22 cellular contexts compared by ENCODE assay signal in genomic region chr9:134368571-134368970, GRCh38. TPM values are rescaled to one million over a fixed set of nuclear protein-coding genes. Genes with fewer than 3 reads are reported as not detected.
DNase-seq lines count a peak whose midpoint lies in the region; ATAC-seq, FAIRE-seq and TF ChIP-seq lines count a peak whose summit lies in the region.
"Had no signal": no experiment of that assay in that cellular context is flagged by ENCODE, and none has a peak within 500 bp of the region (broad histone marks: within the 10 kb centered on the region; RNA-seq: fewer than 3 reads in every experiment).

No MANE protein-coding gene starts in this region.

- H3K4ac ChIP-seq in H1 (replicated peaks; ENCODE audit: insufficient read length, low read depth, low read length), result no peak overlapping the region

- no peak overlapping the region for H3K56ac ChIP-seq in H1 (replicated peaks; ENCODE audit: insufficient read length, low read depth, low read length)

- ATAC-seq in HG03159 (IDR thresholded peaks at IDR 0.05; ENCODE audit: unreplicated experiment), result no peak
- no peak for ATAC-seq in HG03457 (IDR thresholded peaks at IDR 0.05; ENCODE audit: unreplicated experiment)
- ATAC-seq: left cardiac atrium had no signal

- H3K4me2 ChIP-seq in KMS-11 (peak overlapping the region; percentile 95), H1 (ENCODE audit: insufficient read depth in 1 of 2, low read depth in 2 of 2, low read length in 2 of 2) (no peak overlapping the region)

- H3K27me3 ChIP-seq in KMS-11 (ENCODE audit: insufficient read depth, low read depth) (no peaks in the 10 kb centered on the region), H1 (replicated peaks in 1 of 4; ENCODE audit: control insufficient read depth in 3 of 4, extremely low read depth in 1 of 4, insufficient read depth in 3 of 4, low read length in 3 of 4) (no peaks in the 10 kb centered on the region), neutrophil (no peaks in the 10 kb centered on the region)
- H3K27me3 ChIP-seq: breast epithelium, SJCRH30 had no signal

- H2BK5ac ChIP-seq in H1 (ENCODE audit: low read depth, low read length), result peak overlapping the region; percentile 69

- H3K4me1 ChIP-seq in KMS-11 (ENCODE audit: low read depth, poor library complexity, severe bottlenecking) (peaks cover 42% of the 10 kb centered on the region), H1 (replicated peaks in 1 of 4; ENCODE audit: control insufficient read depth in 3 of 4, insufficient read depth in 4 of 4, low read length in 3 of 4) (peaks cover 0 to 3% (median 0%) of the 10 kb centered on the region in 4 experiments; a peak in 1 of 7 replicates), neutrophil (ENCODE audit: control insufficient read depth in 1 of 2, insufficient read depth in 1 of 2, low read depth in 1 of 2, low read length in 1 of 2) (peaks cover 91 to 96% of the 10 kb centered on the region in 2 experiments)

- peak overlapping the region; percentile 99 for H2AK5ac ChIP-seq in H1 (ENCODE audit: low read depth, low read length)

- H4K8ac ChIP-seq in H1 (ENCODE audit: extremely low read depth, insufficient read depth, low read length), result no peak overlapping the region

- H2BK12ac ChIP-seq in H1 (ENCODE audit: low read depth, low read length), result no peak overlapping the region

- H3K23me2 ChIP-seq in H1 (ENCODE audit: low read depth, low read length), result peaks cover 11% of the 10 kb centered on the region; the same call in 1 of the 2 replicates

- peak overlapping the region; percentile 92 for H3K23ac ChIP-seq in H1 (ENCODE audit: insufficient read length)

- H3K79me1 ChIP-seq in H1 (ENCODE audit: low read depth, low read length), result peaks cover 23% of the 10 kb centered on the region

- no peak for FAIRE-seq in H1 (lab: Jason Lieb, UNC)
- FAIRE-seq: frontal cortex had no signal

- POLR2A ChIA-PET in H1 (lab: Charles Lee; ENCODE audit: partially characterized antibody), result interaction anchor here (0.6 kb wide), 1 partner anchor 201 kb away, joined by 3 read pairs; no protein-coding TSS in a partner anchor

- H3K36me3 ChIP-seq in KMS-11 (ENCODE audit: insufficient read depth) (no peaks in the 10 kb centered on the region), H1 (ENCODE audit: control insufficient read depth in 2 of 4, insufficient read depth in 4 of 4, low read length in 3 of 4) (no peaks in the 10 kb centered on the region), neutrophil (no peaks in the 10 kb centered on the region)
- H3K36me3 ChIP-seq: breast epithelium, SJCRH30 had no signal

- H3K14ac ChIP-seq in H1 (ENCODE audit: insufficient read length), result no peak overlapping the region

- H3K27ac ChIP-seq in C4-2B (peak overlapping the region; percentile 96), KMS-11 (peak overlapping the region; percentile 59; the same call in 1 of the 2 replicates), H1 (ENCODE audit: low read depth, low read length) (0 out of 2 replicates have a peak overlapping the region, but pooled peaks have one; percentile 36), neutrophil (peak overlapping the region; percentile 99)
- H3K27ac ChIP-seq: SJCRH30 had no signal

- H3K18ac ChIP-seq in H1 (ENCODE audit: extremely low read depth, low read length), result no peak overlapping the region

- H2AFZ ChIP-seq in KMS-11 (ENCODE audit: low read depth) (no peak overlapping the region), H1 (ENCODE audit: low read length) (no peak overlapping the region)

- peak overlapping the region; percentile 73 for H4K91ac ChIP-seq in H1 (replicated peaks; ENCODE audit: insufficient read length, low read length)

- no peak overlapping the region for H4K5ac ChIP-seq in H1 (ENCODE audit: insufficient read length, low read depth, low read length)

- DNase-seq in H1 (ENCODE audit: low read depth in 1 of 2, low spot score in 2 of 2) (no peak), GM03348 (ENCODE audit: low spot score) (no peak)
- no peak for DNase-seq in stimulated activated CD4-positive, alpha-beta T cell treated with anti-CD3 and anti-CD28 coated beads, Interleukin-15, amount 100 ng/mL, for 24 hours
- DNase-seq: ACHN; activated B cell treated with CpG ODN at 0.5 μM for 24 hours; activated CD8-positive, alpha-beta memory T cell treated with anti-CD3 and anti-CD28 coated beads for 24 hours; activated T-cell treated with anti-CD3 and anti-CD28 coated beads, Interleukin-2, amount 50 U/mL, for 48 hours; CD4-positive, alpha-beta T cell; left cardiac atrium; midbrain; NCI-H1436 treated with DMSO at 0.1 percent for 48 hours; NCI-H774; nephron progenitor cell; stimulated activated CD4-positive, alpha-beta T cell treated with anti-CD3 and anti-CD28 coated beads, Interleukin-12 subunit alpha, Interleukin-12 subunit beta, amount 100 ng/mL, for 4 hours had no signal

- no peak overlapping the region for H2BK120ac ChIP-seq in H1 (replicated peaks; ENCODE audit: low read depth, low read length)

- peaks cover 6% of the 10 kb centered on the region; the same call in 1 of the 2 replicates for H3K79me2 ChIP-seq in KMS-11 (ENCODE audit: insufficient read depth, low read depth)
- peaks cover 5 to 38% of the 10 kb centered on the region in 2 experiments for H3K79me2 ChIP-seq in H1 (ENCODE audit: control insufficient read depth in 1 of 2, insufficient read depth in 2 of 2, low read length in 2 of 2)

- CTCF ChIA-PET in H1 (lab: Charles Lee; ENCODE audit: partially characterized antibody), result interaction anchor here (0.5 to 1.2 kb wide), 2 partner anchors 198 to 1590 kb away, joined by 3 read pairs; no protein-coding TSS in a partner anchor

- no peak overlapping the region for H2BK20ac ChIP-seq in H1 (ENCODE audit: low read length)

- H2BK15ac ChIP-seq in H1 (ENCODE audit: low read length), result 0 out of 2 replicates have a peak overlapping the region, but pooled peaks have one; percentile 9

- no peak for TF ChIP-seq POLR2A in H1 (IDR thresholded peaks at IDR 0.05; ENCODE audit: control extremely low read depth in 1 of 2, low read depth in 2 of 2, low read length in 2 of 2)

- TF ChIP-seq RAD21 in H1 (IDR thresholded peaks at IDR 0.05 in 1 of 2, conservative IDR thresholded peaks at IDR 0.05 in 1 of 2; ENCODE audit: low read depth in 2 of 2, low read length in 2 of 2), result no peak

- TF ChIP-seq CTCF in C4-2B (conservative IDR thresholded peaks at IDR 0.05) (no peak), KMS-11 (conservative IDR thresholded peaks at IDR 0.05; ENCODE audit: low read depth, low read length) (no peak), H1 (IDR thresholded peaks at IDR 0.05; ENCODE audit: control extremely low read depth in 1 of 3, insufficient read depth in 1 of 3, low read depth in 1 of 3, low read length in 3 of 3) (no peak), neutrophil (IDR thresholded peaks at IDR 0.05) (no peak)

- TF ChIP-seq EP300 in H1 (IDR thresholded peaks at IDR 0.05; ENCODE audit: borderline replicate concordance in 1 of 2, low read depth in 2 of 2, low read length in 2 of 2), result no peak

- H3K4me3 ChIP-seq in KMS-11 (IDR thresholded peaks at IDR 0.05; ENCODE audit: insufficient read depth, low read depth, low read length) (no peak overlapping the region), H1 (ENCODE audit: extremely low read depth in 1 of 4, insufficient read depth in 2 of 4, low read depth in 3 of 4, low read length in 4 of 4) (no peak overlapping the region), neutrophil (ENCODE audit: low read depth in 1 of 2, low read length in 1 of 2) (no peak overlapping the region)
- H3K4me3 ChIP-seq: SJCRH30 had no signal

- 95 to 100% methylated on average over 1 to 3 of the region's 3 CpGs for WGBS in H1 (ENCODE audit: extremely low coverage in 1 of 2, insufficient coverage in 1 of 2, insufficient read length in 1 of 2, insufficient replicate concordance in 2 of 2, low coverage in 1 of 2, low lambda C conversion rate in 2 of 2, missing lambda C conversion rate in 1 of 2), 2 experiments

- no peaks in the 10 kb centered on the region for H3K9me3 ChIP-seq in H1 (ENCODE audit: insufficient read depth in 2 of 2, low read depth in 1 of 2, low read length in 1 of 2)
- H3K9me3 ChIP-seq in neutrophil, result no peaks in the 10 kb centered on the region
- H3K9me3 ChIP-seq: breast epithelium, SJCRH30 had no signal

- no peak overlapping the region; the same call in 1 of the 2 replicates for H3K9ac ChIP-seq in KMS-11
- H3K9ac ChIP-seq in H1 (replicated peaks in 1 of 4; ENCODE audit: extremely low read depth in 1 of 4, low read depth in 3 of 4, low read length in 3 of 4), result no peak overlapping the region; a peak in 2 of 7 replicates

- H4K20me1 ChIP-seq in KMS-11 (ENCODE audit: insufficient read depth) (no peaks in the 10 kb centered on the region), H1 (replicated peaks in 1 of 2; ENCODE audit: control insufficient read depth in 1 of 2, insufficient read depth in 2 of 2, low read length in 2 of 2) (peaks cover 8 to 27% of the 10 kb centered on the region in 2 experiments)

TF ChIP-seq in H1, 55 proteins besides CTCF, POLR2A, EP300 and RAD21 (continues in another document):
- no peak for TF ChIP-seq EGR1 (IDR thresholded peaks at IDR 0.05; ENCODE audit: borderline replicate concordance, low read depth, low read length)
- no peak for TF ChIP-seq PHF8 (conservative IDR thresholded peaks at IDR 0.05; ENCODE audit: low read depth, low read length)
- no peak for TF ChIP-seq ATF2 (IDR thresholded peaks at IDR 0.05; ENCODE audit: low read length)
- TF ChIP-seq ASH2L (IDR thresholded peaks at IDR 0.05; ENCODE audit: low read length), result no peak
- no peak for TF ChIP-seq EZH2 (IDR thresholded peaks at IDR 0.05; ENCODE audit: low read depth, low read length, severe bottlenecking)
- TF ChIP-seq CHD2 (IDR thresholded peaks at IDR 0.05; ENCODE audit: low read length), result no peak
- TF ChIP-seq GTF2F1 (IDR thresholded peaks at IDR 0.05; ENCODE audit: borderline replicate concordance, low read depth, low read length), result no peak

RNA-seq across cellular contexts. Expression of gene RXRA, which starts 42.3 kb away (rescaled TPM):
- 28.1 and 29.4 TPM in 2 replicates for total RNA-seq in H1 (2021; fragmentation: NEBNext Ultra II Directional; extraction: Animal tissue kit (Norgen Biotek cat#: 25700))
- 9.8 and 21.0 TPM in 2 replicates for polyA plus RNA-seq in H1 (2011; rRNA removed)
- 14.3 TPM for polyA plus RNA-seq in H1 (2011; cell fraction: cytosol; rRNA removed)
- polyA plus RNA-seq in H1 (2011; cell fraction: nucleus; rRNA removed), result 27.1 TPM
- polyA plus RNA-seq in H1 (2012, experiment 1 of 2), result 14.2 to 23.4 TPM (median 21.5 TPM) in 4 replicates
- polyA plus RNA-seq in H1 (2012, experiment 2 of 2), result 17.1 TPM
- 14.4 TPM for polyA plus RNA-seq in H1 (2013, experiment 1 of 2)
- 14.7 TPM for polyA plus RNA-seq in H1 (2013, experiment 2 of 2)
- polyA minus RNA-seq in H1 (2011; rRNA and poly(A)+ RNA removed), result 9.7 and 12.2 TPM in 2 replicates
- polyA minus RNA-seq in H1 (2011; cell fraction: cytosol; rRNA and poly(A)+ RNA removed), result 14.5 TPM
- 13.4 TPM for polyA minus RNA-seq in H1 (2011; cell fraction: nucleus; rRNA and poly(A)+ RNA removed)

Comparison
In these comparisons a context has a peak if more than half of its experiments do, and no peak if none do; other contexts are left out.
1. H3K27ac ChIP-seq: peak in every context shown above with its lines; median percentile 99 in neutrophil; 96 in C4-2B; 59 in KMS-11; 36 in H1.